Comparison of ENCODE assay signal across 9 cellular contexts in the genomic region with DNA sequence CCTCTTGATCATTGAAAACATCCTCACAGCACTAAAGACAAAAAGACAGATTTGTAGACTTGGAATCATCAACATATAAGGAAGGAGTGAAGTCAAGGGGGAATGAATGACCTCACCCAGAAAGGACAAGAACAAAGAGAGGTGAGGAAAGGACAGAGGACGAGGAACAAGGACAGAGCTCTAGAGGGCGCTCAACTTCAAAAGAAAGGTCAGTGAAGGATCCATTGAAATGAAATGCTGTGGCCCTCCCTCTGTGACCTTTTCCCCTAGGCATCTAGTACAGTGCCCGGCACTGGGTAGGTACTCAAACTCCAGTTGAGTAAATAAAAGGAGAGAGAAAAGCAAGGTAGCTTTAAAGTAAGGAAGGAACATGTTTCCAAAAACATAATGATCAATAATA. TPM values are rescaled to one million over a fixed set of nuclear protein-coding genes. Genes with fewer than 3 reads are reported as not detected.
A peak's percentile ranks its signal among the peaks of the same experiment; 100 is the strongest.
DNase-seq lines count a peak whose midpoint lies in the region; ATAC-seq and TF ChIP-seq lines count a peak whose summit lies in the region.
"Had no signal": no experiment of that assay in that cellular context is flagged by ENCODE, and none has a peak within 500 bp of the region (broad histone marks: within the 10 kb centered on the region; RNA-seq: fewer than 3 reads in every experiment).

No MANE protein-coding gene starts in this region.

- intact Hi-C loops in prostate gland (cut with DNase I), result no loop called here

- H3K4me1 ChIP-seq in prostate gland (replicated peaks), result no peaks in the 10 kb centered on the region
- H3K4me1 ChIP-seq: Peyer's patch had no signal

- H3K27ac Mint-ChIP-seq in immature natural killer cell, result peak overlapping the region in 5 of 6 donors; percentile 45 to 88 (median 78)

- no peaks in the 10 kb centered on the region for H3K9me3 Mint-ChIP-seq in immature natural killer cell

- peaks cover 69 to 95% of the 10 kb centered on the region in 2 donors for H3K4me1 Mint-ChIP-seq in immature natural killer cell

- TF ChIP-seq CTCF in prostate gland (IDR thresholded peaks at IDR 0.05), result no peak

- H3K9me3 ChIP-seq in prostate gland, result no peaks in the 10 kb centered on the region
- H3K9me3 ChIP-seq: Peyer's patch had no signal

- peak overlapping the region; percentile 49 to 81 (median 73) for H3K4me3 Mint-ChIP-seq in immature natural killer cell

- peak; percentile 62 for DNase-seq in GDM1 (lab: John Stamatoyannopoulos, UW)
- peak in 2 of 3 donors; percentile 17 to 25 for DNase-seq in immature natural killer cell
- DNase-seq in DMS153 treated with DMSO at 0.1 percent for 48 hours (lab: John Stamatoyannopoulos, UW; ENCODE audit: unreplicated experiment), result no peak
- no peak for DNase-seq in NCI-H446 treated with DMSO at 0.1 percent for 48 hours (lab: John Stamatoyannopoulos, UW)
- DNase-seq in prostate gland (ENCODE audit: low spot score), result no peak

- H3K36me3 Mint-ChIP-seq in immature natural killer cell, result peaks cover 8 to 11% (median 9%) of the 10 kb centered on the region in 3 donors

- ATAC-seq in HG02981 (IDR thresholded peaks at IDR 0.05; ENCODE audit: unreplicated experiment) (peak; percentile 54), SK-N-SH treated with all-trans-retinoic acid at 6 μM for 48 hours (peak; percentile 70; the same call in 2 of the 3 replicates), GM19324 (IDR thresholded peaks at IDR 0.05; ENCODE audit: low FRiP score, unreplicated experiment) (no peak)

- no peak overlapping the region for H3K4me3 ChIP-seq in prostate gland
- H3K4me3 ChIP-seq: Peyer's patch had no signal

- no peaks in the 10 kb centered on the region for H3K36me3 ChIP-seq in prostate gland
- H3K36me3 ChIP-seq: Peyer's patch had no signal

- H3K27me3 Mint-ChIP-seq in immature natural killer cell (ENCODE audit: low read depth in 3 of 3), result peaks cover 4 to 6% (median 5%) of the 10 kb centered on the region in 3 donors

- no peaks in the 10 kb centered on the region for H3K27me3 ChIP-seq in prostate gland (replicated peaks; ENCODE audit: insufficient read depth)
- H3K27me3 ChIP-seq: Peyer's patch had no signal

- TF ChIP-seq POLR2A in prostate gland (IDR thresholded peaks at IDR 0.05), result no peak

- H3K27ac ChIP-seq in prostate gland, result no peak overlapping the region
- H3K27ac ChIP-seq: Peyer's patch had no signal

- 48% methylated on average over 3 of the region's 3 CpGs for WGBS in prostate gland

TF ChIP-seq in SK-N-SH treated with all-trans-retinoic acid at 6 μM for 48 hours, 23 proteins besides CTCF, POLR2A, EP300 and RAD21:
- TF ChIP-seq ZFP30 (CRISPR knock-in tag; IDR thresholded peaks at IDR 0.05) (no peak), ZNF565 (CRISPR knock-in tag; conservative IDR thresholded peaks at IDR 0.05; ENCODE audit: low read depth) (no peak)
- TF ChIP-seq, protein P1, sequence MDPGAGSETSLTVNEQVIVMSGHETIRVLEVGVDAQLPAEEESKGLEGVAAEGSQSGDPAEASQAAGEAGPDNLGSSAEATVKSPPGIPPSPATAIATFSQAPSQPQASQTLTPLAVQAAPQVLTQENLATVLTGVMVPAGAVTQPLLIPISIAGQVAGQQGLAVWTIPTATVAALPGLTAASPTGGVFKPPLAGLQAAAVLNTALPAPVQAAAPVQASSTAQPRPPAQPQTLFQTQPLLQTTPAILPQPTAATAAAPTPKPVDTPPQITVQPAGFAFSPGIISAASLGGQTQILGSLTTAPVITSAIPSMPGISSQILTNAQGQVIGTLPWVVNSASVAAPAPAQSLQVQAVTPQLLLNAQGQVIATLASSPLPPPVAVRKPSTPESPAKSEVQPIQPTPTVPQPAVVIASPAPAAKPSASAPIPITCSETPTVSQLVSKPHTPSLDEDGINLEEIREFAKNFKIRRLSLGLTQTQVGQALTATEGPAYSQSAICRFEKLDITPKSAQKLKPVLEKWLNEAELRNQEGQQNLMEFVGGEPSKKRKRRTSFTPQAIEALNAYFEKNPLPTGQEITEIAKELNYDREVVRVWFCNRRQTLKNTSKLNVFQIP (CRISPR knock-in tag; IDR thresholded peaks at IDR 0.05; ENCODE audit: borderline replicate concordance, low read depth), result no peak

RNA-seq across cellular contexts. Expression of a gene that starts 2.6 kb away (rescaled TPM):
- 10 to 100 TPM; 10.8 to 22.7 (median 18.5) TPM for polyA plus RNA-seq in immature natural killer cell
- total RNA-seq in prostate gland, result 10 to 100 TPM in 1 of 2 donors, 1 to 10 TPM in 1; 8.3 to 55.7 TPM

Comparison
In these comparisons a context has a peak if more than half of its experiments do, and no peak if none do; other contexts are left out.
1. DNase-seq: peak in GDM1 (single experiment) and immature natural killer cell (2 of 3); none in DMS153 treated with DMSO at 0.1 percent for 48 hours (single experiment), NCI-H446 treated with DMSO at 0.1 percent for 48 hours (single experiment) and prostate gland (single experiment).